Comparison of ENCODE assay signal across 18 cellular contexts in the genomic region with DNA sequence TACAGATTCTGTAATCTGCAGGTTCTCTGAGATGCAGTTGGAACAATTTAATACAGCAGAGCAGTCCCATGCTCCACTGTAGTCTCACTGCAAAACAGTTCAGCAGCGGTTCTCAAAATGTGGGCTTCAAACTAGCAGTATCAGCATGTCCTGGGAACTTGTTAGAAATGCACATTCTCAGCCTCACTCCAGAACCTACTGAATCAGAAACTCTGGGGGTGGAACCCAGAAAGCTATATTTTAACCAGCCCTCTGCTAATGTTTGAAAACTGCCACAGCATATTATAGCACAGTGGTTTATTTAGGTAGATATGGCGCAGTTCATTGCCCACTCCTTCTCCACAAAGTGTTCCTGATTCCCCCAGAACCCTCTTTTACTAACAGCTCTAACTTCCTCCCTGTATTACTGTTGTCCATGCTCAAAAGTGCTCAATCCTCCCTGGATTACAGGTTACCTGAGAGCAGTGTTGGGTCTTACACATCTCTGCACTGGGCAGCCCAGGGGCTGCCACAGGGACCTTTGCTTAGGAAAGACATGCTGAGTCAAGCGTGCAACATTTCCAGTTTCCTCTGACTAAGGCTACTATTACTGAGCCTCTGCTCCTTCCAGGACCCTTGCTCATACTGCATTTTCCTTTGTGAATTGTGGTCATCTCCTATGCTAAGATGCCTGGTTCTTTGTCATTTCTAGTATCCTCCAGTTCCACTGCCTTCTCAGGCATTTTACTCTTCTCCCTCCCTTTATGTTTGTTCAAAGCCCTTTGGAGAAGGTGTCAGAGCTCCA. TPM values are rescaled to one million over a fixed set of nuclear protein-coding genes. Genes with fewer than 3 reads are reported as not detected.
DNase-seq lines count a peak whose midpoint lies in the region; ATAC-seq and TF ChIP-seq lines count a peak whose summit lies in the region.
"Had no signal": no experiment of that assay in that cellular context is flagged by ENCODE, and none has a peak within 500 bp of the region (broad histone marks: within the 10 kb centered on the region; RNA-seq: fewer than 3 reads in every experiment).

No MANE protein-coding gene starts in this region.

- H3K36me3 Mint-ChIP-seq in activated T-helper 17 cell treated with anti-CD3 and anti-CD28 coated beads, Interleukin-2, amount 50 U/mL, for 72 hours (ENCODE audit: low read depth): no peaks in the 10 kb centered on the region
- H3K36me3 Mint-ChIP-seq: activated CD4-positive, alpha-beta memory T cell treated with anti-CD3 and anti-CD28 coated beads for 36 hours; memory B cell had no signal

- H3K4me1 ChIP-seq in SK-N-SH (ENCODE audit: control insufficient read depth in 1 of 2, insufficient read depth in 2 of 2, low read depth in 1 of 2, low read length in 1 of 2): no peaks in the 10 kb centered on the region

- WGBS in SK-N-SH (ENCODE audit: low lambda C conversion rate): 88% methylated on average over 3 of the region's 3 CpGs

- TF ChIP-seq RAD21 in SK-N-SH (IDR thresholded peaks at IDR 0.05; ENCODE audit: low read length): no peak

- no peaks in the 10 kb centered on the region for H3K9me2 ChIP-seq in SK-N-SH

- H3K9me3 Mint-ChIP-seq in activated T-helper 17 cell treated with anti-CD3 and anti-CD28 coated beads, Interleukin-2, amount 50 U/mL, for 72 hours: no peaks in the 10 kb centered on the region
- H3K9me3 Mint-ChIP-seq: activated CD4-positive, alpha-beta memory T cell treated with anti-CD3 and anti-CD28 coated beads for 36 hours; memory B cell had no signal

- CTCF ChIA-PET in SK-N-SH (lab: Yijun Ruan, JAX): interaction anchor here (0.7 to 2.1 kb wide), 3 partner anchors 28 to 55 kb away, joined by 3 to 8 read pairs (median 4); no protein-coding TSS in a partner anchor

- no peak overlapping the region for H3K27ac ChIP-seq in SK-N-SH (ENCODE audit: low read depth in 2 of 2, low read length in 1 of 2)
- H3K27ac ChIP-seq: thoracic aorta had no signal

- DNase-seq in SK-N-SH (no peak), fibroblast of the conjunctiva (ENCODE audit: low read depth) (peak; percentile 31), superior temporal gyrus (ENCODE audit: extremely low spot score) (peak; percentile 36), NCI-H2029 (lab: John Stamatoyannopoulos, UW) (no peak), SKM-1 (lab: John Stamatoyannopoulos, UW; ENCODE audit: unreplicated experiment) (no peak)
- no peak for DNase-seq in stimulated activated CD4-positive, alpha-beta T cell treated with anti-CD3 and anti-CD28 coated beads, Interleukin-12 subunit alpha, Interleukin-12 subunit beta, amount 100 ng/mL, for 4 hours
- DNase-seq: 8988T; activated CD4-positive, alpha-beta memory T cell treated with anti-CD3 and anti-CD28 coated beads for 36 hours; activated effector memory CD4-positive, alpha-beta T cell treated with anti-CD3 and anti-CD28 coated beads, Interleukin-2, amount 50 U/mL, for 16 hours; COR-L47; NCI-H1105 treated with DMSO at 0.1 percent for 48 hours; NCI-H510A treated with DMSO at 0.1 percent for 48 hours; nucleus accumbens had no signal

- no peak overlapping the region for H3K4me3 Mint-ChIP-seq in activated T-helper 17 cell treated with anti-CD3 and anti-CD28 coated beads, Interleukin-2, amount 50 U/mL, for 72 hours
- H3K4me3 Mint-ChIP-seq: activated CD4-positive, alpha-beta memory T cell treated with anti-CD3 and anti-CD28 coated beads for 36 hours; memory B cell had no signal

- H3K79me2 ChIP-seq in SK-N-SH (ENCODE audit: insufficient read depth): no peaks in the 10 kb centered on the region

- no peaks in the 10 kb centered on the region for H3K27me3 Mint-ChIP-seq in activated T-helper 17 cell treated with anti-CD3 and anti-CD28 coated beads, Interleukin-2, amount 50 U/mL, for 72 hours
- H3K27me3 Mint-ChIP-seq: activated CD4-positive, alpha-beta memory T cell treated with anti-CD3 and anti-CD28 coated beads for 36 hours had no signal

- POLR2A ChIA-PET in SK-N-SH (lab: Yijun Ruan, JAX): no interaction called here

- no peak overlapping the region for H3K4me3 ChIP-seq in SK-N-SH (ENCODE audit: low read depth in 2 of 2, low read length in 1 of 2)
- H3K4me3 ChIP-seq: thoracic aorta had no signal

- no peaks in the 10 kb centered on the region for H3K4me1 Mint-ChIP-seq in activated T-helper 17 cell treated with anti-CD3 and anti-CD28 coated beads, Interleukin-2, amount 50 U/mL, for 72 hours
- H3K4me1 Mint-ChIP-seq: memory B cell had no signal

- TF ChIP-seq CTCF in SK-N-SH (IDR thresholded peaks at IDR 0.05): no peak

- no peak overlapping the region for H3K27ac Mint-ChIP-seq in activated T-helper 17 cell treated with anti-CD3 and anti-CD28 coated beads, Interleukin-2, amount 50 U/mL, for 72 hours
- H3K27ac Mint-ChIP-seq: activated CD4-positive, alpha-beta memory T cell treated with anti-CD3 and anti-CD28 coated beads for 36 hours; memory B cell had no signal

- no peaks in the 10 kb centered on the region for H3K36me3 ChIP-seq in SK-N-SH (replicated peaks in 1 of 2; ENCODE audit: control insufficient read depth in 1 of 2, insufficient read depth in 2 of 2, low read length in 1 of 2)
- H3K36me3 ChIP-seq: thoracic aorta had no signal

- H3K9ac ChIP-seq in SK-N-SH: no peak overlapping the region

- no peak overlapping the region for H3K4me2 ChIP-seq in SK-N-SH

- H3F3A ChIP-seq in SK-N-SH (replicated peaks; ENCODE audit: insufficient read depth): no peaks in the 10 kb centered on the region

- ATAC-seq in SK-N-SH treated with all-trans-retinoic acid at 6 μM for 48 hours: peak; percentile 41; the same call in 2 of the 3 replicates
- peak; percentile 73 for ATAC-seq in activated T-helper 17 cell treated with anti-CD3 and anti-CD28 coated beads, Interleukin-2, amount 50 U/mL, for 72 hours (replicated peaks)

- no peak for TF ChIP-seq EP300 in SK-N-SH (IDR thresholded peaks at IDR 0.05; ENCODE audit: borderline replicate concordance in 1 of 2, low read depth in 1 of 2, low read length in 1 of 2)

- H2AFZ ChIP-seq in SK-N-SH (ENCODE audit: low read depth): no peak overlapping the region

- no peaks in the 10 kb centered on the region for H4K20me1 ChIP-seq in SK-N-SH (ENCODE audit: insufficient read depth)

- no peaks in the 10 kb centered on the region for H3K9me3 ChIP-seq in SK-N-SH
- H3K9me3 ChIP-seq: thoracic aorta had no signal

- no peaks in the 10 kb centered on the region; the same call in 1 of the 2 replicates for H3K27me3 ChIP-seq in SK-N-SH (ENCODE audit: insufficient read depth)

TF ChIP-seq in SK-N-SH treated with all-trans-retinoic acid at 6 μM for 48 hours, 23 proteins besides CTCF, POLR2A, EP300 and RAD21 (continues in another document):
- TF ChIP-seq PPARA (CRISPR knock-in tag; IDR thresholded peaks at IDR 0.05; ENCODE audit: borderline replicate concordance): no peak
- TF ChIP-seq TOX (CRISPR knock-in tag; IDR thresholded peaks at IDR 0.05; ENCODE audit: borderline replicate concordance): no peak
- no peak for TF ChIP-seq ARNTL (CRISPR knock-in tag; IDR thresholded peaks at IDR 0.05; ENCODE audit: borderline replicate concordance, low read depth)
- no peak for TF ChIP-seq TCF4 (CRISPR knock-in tag; IDR thresholded peaks at IDR 0.05; ENCODE audit: borderline replicate concordance)
- no peak for TF ChIP-seq RARB (CRISPR knock-in tag; IDR thresholded peaks at IDR 0.05)

TF ChIP-seq in SK-N-SH, 30 proteins besides CTCF, POLR2A, EP300 and RAD21:
- no peak for TF ChIP-seq FOXJ3 (CRISPR knock-in tag; IDR thresholded peaks at IDR 0.05)
TF ChIP-seq in SK-N-SH: peak in this region for 0.

RNA-seq across cellular contexts. Expression of gene DGAT2, which starts 7.7 kb away (rescaled TPM):
- 1.1 and 1.4 TPM in 2 replicates for polyA plus RNA-seq in SK-N-SH (2012; rRNA removed)
- 0.88 and 1.3 TPM in 2 replicates for polyA plus RNA-seq in SK-N-SH (2012; cell fraction: cytosol; rRNA removed)
- 0.87 and 0.93 TPM in 2 replicates for polyA plus RNA-seq in SK-N-SH (2012; cell fraction: nucleus; rRNA removed)
- total RNA-seq in activated T-helper 17 cell treated with anti-CD3 and anti-CD28 coated beads, Interleukin-2, amount 50 U/mL, for 72 hours: 1 to 10 TPM; 2.4 to 2.8 TPM

RNA-seq across cellular contexts. Expression of gene MOGAT2, which starts 43.3 kb away (rescaled TPM):
- 0.03 TPM in 1 of 2 replicates, not detected in the other for polyA plus RNA-seq in SK-N-SH (2012; rRNA removed)
- polyA plus RNA-seq in SK-N-SH (2012; cell fraction: cytosol; rRNA removed): not detected in 2 replicates
- 0.04 TPM in 2 replicates for polyA plus RNA-seq in SK-N-SH (2012; cell fraction: nucleus; rRNA removed)
- not detected for total RNA-seq in activated T-helper 17 cell treated with anti-CD3 and anti-CD28 coated beads, Interleukin-2, amount 50 U/mL, for 72 hours
- total RNA-seq: activated CD4-positive, alpha-beta memory T cell treated with anti-CD3 and anti-CD28 coated beads for 36 hours; cardiac septum; thoracic aorta had no signal

RNA-seq across cellular contexts. Expression of gene UVRAG, which starts 54.1 kb away (rescaled TPM):
- polyA plus RNA-seq in SK-N-SH (2012; rRNA removed): 5.8 and 7.7 TPM in 2 replicates
- 7.4 and 7.8 TPM in 2 replicates for polyA plus RNA-seq in SK-N-SH (2012; cell fraction: cytosol; rRNA removed)
- 9.6 and 11.4 TPM in 2 replicates for polyA plus RNA-seq in SK-N-SH (2012; cell fraction: nucleus; rRNA removed)
- total RNA-seq in activated T-helper 17 cell treated with anti-CD3 and anti-CD28 coated beads, Interleukin-2, amount 50 U/mL, for 72 hours: 10 to 100 TPM; 14.1 to 20.1 TPM

Comparison
In these comparisons a context has a peak if more than half of its experiments do, and no peak if none do; other contexts are left out.
1. DNase-seq: peak in fibroblast of the conjunctiva (single experiment) and superior temporal gyrus (single experiment); none in SK-N-SH (single experiment), NCI-H2029 (single experiment), stimulated activated CD4-positive, alpha-beta T cell treated with anti-CD3 and anti-CD28 coated beads, Interleukin-12 subunit alpha, Interleukin-12 subunit beta, amount 100 ng/mL, for 4 hours (single experiment) and SKM-1 (single experiment).